Comparison of ENCODE assay signal across 3 cellular contexts in the genomic region with DNA sequence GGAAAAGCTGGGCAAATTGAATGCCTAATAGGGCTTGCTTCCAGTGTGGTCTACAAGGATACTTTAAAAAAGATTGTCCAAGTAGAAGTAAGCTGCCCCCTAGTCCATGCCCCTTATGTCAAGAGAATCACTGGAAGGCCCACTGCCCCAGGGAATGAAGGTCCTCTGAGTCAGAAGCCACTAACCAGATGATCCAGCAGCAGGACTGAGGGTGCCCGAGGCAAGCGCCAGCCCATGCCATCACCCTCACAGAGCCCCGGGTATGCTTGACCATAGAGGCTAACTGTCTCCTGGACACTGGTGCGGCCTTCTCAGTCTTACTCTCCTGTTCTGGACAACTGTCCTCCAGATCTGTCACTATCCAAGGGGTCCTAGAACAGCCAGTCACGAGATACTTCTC.
DNase-seq lines count a peak whose midpoint lies in the region.
"Not testable (repeated sequence)": the region's sequence is repeated elsewhere in the genome, so short reads cannot be mapped to it uniquely, and the experiment has no call there.

No MANE protein-coding gene starts in this region.

- DNase-seq in M059J (ENCODE audit: low read depth) (peak; percentile 48), RPMI7951 (ENCODE audit: low read depth) (peak; percentile 75)
- DNase-seq in SJCRH30, result not testable (repeated sequence)

- not testable (repeated sequence) for H3K27me3 ChIP-seq in SJCRH30

- not testable (repeated sequence) for H3K4me1 ChIP-seq in SJCRH30

- H3K27ac ChIP-seq in SJCRH30, result peak overlapping the region; percentile 48; the same call in 1 of the 2 replicates

- not testable (repeated sequence) for H3K9me3 ChIP-seq in SJCRH30 (replicated peaks)

- H3K4me3 ChIP-seq in SJCRH30, result not testable (repeated sequence)

- not testable (repeated sequence) for H3K36me3 ChIP-seq in SJCRH30
